9 cellular contexts compared by ENCODE assay signal in the genomic region with DNA sequence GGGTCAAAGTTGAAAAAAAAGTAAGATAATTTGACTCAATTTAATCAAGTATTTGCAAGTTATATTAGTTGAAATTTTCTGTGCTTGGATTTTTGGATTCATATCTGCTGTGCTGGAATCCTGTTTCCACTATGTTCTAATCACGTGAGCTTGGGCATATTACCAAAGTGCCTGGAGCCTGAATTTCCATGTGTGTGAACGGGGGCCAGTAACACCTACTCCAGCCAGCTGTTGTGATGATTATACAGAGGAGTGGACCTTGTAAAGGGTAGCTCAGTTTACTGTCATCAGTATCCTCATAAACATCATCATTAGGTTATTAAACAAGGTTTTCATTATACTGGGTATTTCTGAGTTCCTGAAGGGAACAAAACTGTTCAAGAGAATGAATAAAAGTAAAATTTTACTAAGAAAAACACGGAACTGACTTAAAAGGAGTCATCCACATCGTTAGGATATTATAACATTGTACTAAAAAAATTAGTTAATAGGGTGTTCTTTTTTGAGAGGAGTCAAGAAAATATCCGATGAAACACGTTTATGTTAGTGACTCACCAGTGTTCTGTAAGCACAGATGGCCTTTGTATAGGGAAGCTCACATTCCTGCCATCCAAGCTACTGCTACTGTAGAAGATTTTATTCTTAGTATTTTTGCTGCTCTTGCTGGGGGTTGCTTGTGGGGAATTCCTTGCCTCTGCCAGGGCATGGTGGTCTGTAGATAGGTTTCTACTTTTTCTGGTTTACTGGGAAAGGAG.
DNase-seq lines count a peak whose midpoint lies in the region; ATAC-seq and TF ChIP-seq lines count a peak whose summit lies in the region.
"Had no signal": no experiment of that assay in that cellular context is flagged by ENCODE, and none has a peak within 500 bp of the region (broad histone marks: within the 10 kb centered on the region; RNA-seq: fewer than 3 reads in every experiment).

No MANE protein-coding gene starts in this region.

- no peaks in the 10 kb centered on the region for H3K36me3 Mint-ChIP-seq in nephron progenitor cell (ENCODE audit: low read depth)

- no peak overlapping the region for H3K4me3 Mint-ChIP-seq in nephron progenitor cell

- peaks cover 22% of the 10 kb centered on the region for H3K4me1 Mint-ChIP-seq in nephron progenitor cell

- no peaks in the 10 kb centered on the region for H3K27me3 Mint-ChIP-seq in nephron progenitor cell (ENCODE audit: low read depth, poor library complexity)

- DNase-seq in DMS53 (lab: John Stamatoyannopoulos, UW) (peak; percentile 41), RPMI7951 (ENCODE audit: low read depth) (peak; percentile 78), fibroblast of peridontal ligament (ENCODE audit: extremely low read depth) (peak; percentile 69), nephron progenitor cell (no peak), posterior vena cava (ENCODE audit: low spot score) (no peak), NCI-H345 treated with DMSO at 0.1 percent for 48 hours (lab: John Stamatoyannopoulos, UW; ENCODE audit: unreplicated experiment) (no peak)
- no peak for DNase-seq in stimulated activated naive CD4-positive, alpha-beta T cell (lab: John Stamatoyannopoulos, UW)
- DNase-seq: activated effector memory CD4-positive, alpha-beta T cell treated with Interleukin-2 at 50 U/mL for 16 hours had no signal

- peak overlapping the region; percentile 36 for H3K27ac Mint-ChIP-seq in nephron progenitor cell

- TF ChIP-seq CTCF in nephron progenitor cell (IDR thresholded peaks at IDR 0.05), result no peak

- ATAC-seq in activated CD4-positive, CD25-positive, alpha-beta regulatory T cell treated with anti-CD3 and anti-CD28 coated beads, Interleukin-2, amount 50 U/mL, for 24 hours, result no peak

- intact Hi-C loops in posterior vena cava (cut with DNase I), result no loop called here

- H3K9me3 Mint-ChIP-seq in nephron progenitor cell, result no peaks in the 10 kb centered on the region

Comparison
In these comparisons a context has a peak if more than half of its experiments do, and no peak if none do; other contexts are left out.
1. DNase-seq: peak in DMS53 (single experiment), RPMI7951 (single experiment) and fibroblast of peridontal ligament (single experiment); none in nephron progenitor cell (single experiment), posterior vena cava (single experiment), NCI-H345 treated with DMSO at 0.1 percent for 48 hours (single experiment) and stimulated activated naive CD4-positive, alpha-beta T cell (0 of 6).